1 cellular context compared by ENCODE assay signal in genomic region chr6:1055015-1055921, GRCh38.
TF ChIP-seq lines count a peak whose summit lies in the region.

No MANE protein-coding gene starts in this region.

TF ChIP-seq in HepG2, 621 proteins besides CTCF, POLR2A, EP300 and RAD21 (continued from another document and continues in another):
- TF ChIP-seq ZBTB44 (CRISPR knock-in tag; IDR thresholded peaks at IDR 0.05) (peak; percentile 44; the same call in 1 of the 2 replicates), ZNF564 (CRISPR knock-in tag; IDR thresholded peaks at IDR 0.05) (peak; percentile 89), SNAI1 (CRISPR knock-in tag; IDR thresholded peaks at IDR 0.05; ENCODE audit: borderline replicate concordance) (peak; percentile 83; the same call in 1 of the 2 replicates), ZNF318 (CRISPR knock-in tag; IDR thresholded peaks at IDR 0.05) (peak; percentile 49; the same call in 1 of the 2 replicates), ZBTB25 (CRISPR knock-in tag; IDR thresholded peaks at IDR 0.05) (peak; percentile 78), MLLT10 (CRISPR knock-in tag; IDR thresholded peaks at IDR 0.05) (no peak), ZBTB2 (CRISPR knock-in tag; IDR thresholded peaks at IDR 0.05; ENCODE audit: low read depth) (peak; percentile 58; the same call in 1 of the 2 replicates), ZNF770 (CRISPR knock-in tag; IDR thresholded peaks at IDR 0.05) (0 out of 2 replicates have a peak, but pooled peaks have one; percentile 33), ZNF574 (CRISPR knock-in tag; IDR thresholded peaks at IDR 0.05) (peak; percentile 79), RBM22 (optimal IDR thresholded peaks at IDR 0.05; ENCODE audit: low read length) (peak; percentile 83), ZNF281 (CRISPR knock-in tag; IDR thresholded peaks at IDR 0.05; ENCODE audit: borderline replicate concordance) (peak; percentile 100), ZNF687 (CRISPR knock-in tag; IDR thresholded peaks at IDR 0.05) (peak; percentile 75), NFYB (CRISPR knock-in tag; IDR thresholded peaks at IDR 0.05) (peak; percentile 37), CREB1 (IDR thresholded peaks at IDR 0.05) (no peak), CREB1 (CRISPR knock-in tag; IDR thresholded peaks at IDR 0.05) (peak; percentile 90), POGZ (CRISPR knock-in tag; IDR thresholded peaks at IDR 0.05) (peak; percentile 92), CBFB (CRISPR knock-in tag; IDR thresholded peaks at IDR 0.05) (peak; percentile 100), ZNF850 (CRISPR knock-in tag; conservative IDR thresholded peaks at IDR 0.05) (no peak), SP1 (IDR thresholded peaks at IDR 0.05) (no peak), SP1 (CRISPR knock-in tag; IDR thresholded peaks at IDR 0.05) (0 out of 2 replicates have a peak, but pooled peaks have one; percentile 8), MEIS2 (CRISPR knock-in tag; IDR thresholded peaks at IDR 0.05) (0 out of 2 replicates have a peak, but pooled peaks have one; percentile 84), CEBPG (CRISPR knock-in tag; IDR thresholded peaks at IDR 0.05) (peak; percentile 96), ZNF766 (CRISPR knock-in tag; IDR thresholded peaks at IDR 0.05; ENCODE audit: borderline replicate concordance) (peak; percentile 78), ATAD3A (CRISPR knock-in tag; IDR thresholded peaks at IDR 0.05) (no peak)
